ENCODE assay signal across 1 cellular context in the genomic region with DNA sequence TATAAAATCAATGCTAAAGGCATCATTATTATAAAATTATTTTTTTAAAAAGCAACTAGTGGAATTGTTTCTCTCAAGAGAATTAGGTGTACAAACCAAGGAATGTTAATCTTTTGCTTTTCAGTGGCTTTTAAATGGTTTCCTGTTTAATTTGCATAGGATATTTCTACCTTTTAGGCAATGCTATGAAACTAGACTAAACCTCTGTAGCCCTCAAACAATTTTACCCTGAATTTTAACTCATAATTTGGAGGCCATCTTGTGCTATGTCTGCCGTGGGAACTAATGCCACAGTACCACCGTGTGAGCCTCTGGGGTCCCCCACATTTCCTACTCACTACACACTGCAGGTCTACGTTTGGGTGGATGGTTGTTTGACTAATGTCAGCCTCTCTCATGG.
TF ChIP-seq lines count a peak whose summit lies in the region.

No MANE protein-coding gene starts in this region.

TF ChIP-seq in GM23338, 12 proteins besides CTCF, POLR2A, EP300 and RAD21 (continued from another document):
- TF ChIP-seq, protein P1, sequence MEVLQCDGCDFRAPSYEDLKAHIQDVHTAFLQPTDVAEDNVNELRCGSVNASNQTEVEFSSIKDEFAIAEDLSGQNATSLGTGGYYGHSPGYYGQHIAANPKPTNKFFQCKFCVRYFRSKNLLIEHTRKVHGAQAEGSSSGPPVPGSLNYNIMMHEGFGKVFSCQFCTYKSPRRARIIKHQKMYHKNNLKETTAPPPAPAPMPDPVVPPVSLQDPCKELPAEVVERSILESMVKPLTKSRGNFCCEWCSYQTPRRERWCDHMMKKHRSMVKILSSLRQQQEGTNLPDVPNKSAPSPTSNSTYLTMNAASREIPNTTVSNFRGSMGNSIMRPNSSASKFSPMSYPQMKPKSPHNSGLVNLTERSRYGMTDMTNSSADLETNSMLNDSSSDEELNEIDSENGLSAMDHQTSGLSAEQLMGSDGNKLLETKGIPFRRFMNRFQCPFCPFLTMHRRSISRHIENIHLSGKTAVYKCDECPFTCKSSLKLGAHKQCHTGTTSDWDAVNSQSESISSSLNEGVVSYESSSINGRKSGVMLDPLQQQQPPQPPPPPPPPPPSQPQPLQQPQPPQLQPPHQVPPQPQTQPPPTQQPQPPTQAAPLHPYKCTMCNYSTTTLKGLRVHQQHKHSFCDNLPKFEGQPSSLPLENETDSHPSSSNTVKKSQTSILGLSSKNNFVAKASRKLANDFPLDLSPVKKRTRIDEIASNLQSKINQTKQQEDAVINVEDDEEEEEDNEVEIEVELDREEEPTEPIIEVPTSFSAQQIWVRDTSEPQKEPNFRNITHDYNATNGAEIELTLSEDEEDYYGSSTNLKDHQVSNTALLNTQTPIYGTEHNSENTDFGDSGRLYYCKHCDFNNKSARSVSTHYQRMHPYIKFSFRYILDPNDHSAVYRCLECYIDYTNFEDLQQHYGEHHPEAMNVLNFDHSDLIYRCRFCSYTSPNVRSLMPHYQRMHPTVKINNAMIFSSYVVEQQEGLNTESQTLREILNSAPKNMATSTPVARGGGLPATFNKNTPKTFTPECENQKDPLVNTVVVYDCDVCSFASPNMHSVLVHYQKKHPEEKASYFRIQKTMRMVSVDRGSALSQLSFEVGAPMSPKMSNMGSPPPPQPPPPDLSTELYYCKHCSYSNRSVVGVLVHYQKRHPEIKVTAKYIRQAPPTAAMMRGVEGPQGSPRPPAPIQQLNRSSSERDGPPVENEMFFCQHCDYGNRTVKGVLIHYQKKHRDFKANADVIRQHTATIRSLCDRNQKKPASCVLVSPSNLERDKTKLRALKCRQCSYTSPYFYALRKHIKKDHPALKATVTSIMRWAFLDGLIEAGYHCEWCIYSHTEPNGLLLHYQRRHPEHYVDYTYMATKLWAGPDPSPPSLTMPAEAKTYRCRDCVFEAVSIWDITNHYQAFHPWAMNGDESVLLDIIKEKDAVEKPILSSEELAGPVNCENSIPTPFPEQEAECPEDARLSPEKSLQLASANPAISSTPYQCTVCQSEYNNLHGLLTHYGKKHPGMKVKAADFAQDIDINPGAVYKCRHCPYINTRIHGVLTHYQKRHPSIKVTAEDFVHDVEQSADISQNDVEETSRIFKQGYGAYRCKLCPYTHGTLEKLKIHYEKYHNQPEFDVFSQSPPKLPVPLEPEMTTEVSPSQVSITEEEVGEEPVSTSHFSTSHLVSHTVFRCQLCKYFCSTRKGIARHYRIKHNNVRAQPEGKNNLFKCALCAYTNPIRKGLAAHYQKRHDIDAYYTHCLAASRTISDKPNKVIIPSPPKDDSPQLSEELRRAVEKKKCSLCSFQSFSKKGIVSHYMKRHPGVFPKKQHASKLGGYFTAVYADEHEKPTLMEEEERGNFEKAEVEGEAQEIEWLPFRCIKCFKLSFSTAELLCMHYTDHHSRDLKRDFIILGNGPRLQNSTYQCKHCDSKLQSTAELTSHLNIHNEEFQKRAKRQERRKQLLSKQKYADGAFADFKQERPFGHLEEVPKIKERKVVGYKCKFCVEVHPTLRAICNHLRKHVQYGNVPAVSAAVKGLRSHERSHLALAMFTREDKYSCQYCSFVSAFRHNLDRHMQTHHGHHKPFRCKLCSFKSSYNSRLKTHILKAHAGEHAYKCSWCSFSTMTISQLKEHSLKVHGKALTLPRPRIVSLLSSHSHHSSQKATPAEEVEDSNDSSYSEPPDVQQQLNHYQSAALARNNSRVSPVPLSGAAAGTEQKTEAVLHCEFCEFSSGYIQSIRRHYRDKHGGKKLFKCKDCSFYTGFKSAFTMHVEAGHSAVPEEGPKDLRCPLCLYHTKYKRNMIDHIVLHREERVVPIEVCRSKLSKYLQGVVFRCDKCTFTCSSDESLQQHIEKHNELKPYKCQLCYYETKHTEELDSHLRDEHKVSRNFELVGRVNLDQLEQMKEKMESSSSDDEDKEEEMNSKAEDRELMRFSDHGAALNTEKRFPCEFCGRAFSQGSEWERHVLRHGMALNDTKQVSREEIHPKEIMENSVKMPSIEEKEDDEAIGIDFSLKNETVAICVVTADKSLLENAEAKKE (CRISPR knock-in tag; IDR thresholded peaks at IDR 0.05) = no peak
TF ChIP-seq in GM23338: peak in this region for 0.
